Comparison of ENCODE assay signal across 21 cellular contexts in genomic region chr6:55756711-55757110, GRCh38.
DNase-seq lines count a peak whose midpoint lies in the region; ATAC-seq, FAIRE-seq and TF ChIP-seq lines count a peak whose summit lies in the region.
"Had no signal": no experiment of that assay in that cellular context is flagged by ENCODE, and none has a peak within 500 bp of the region (broad histone marks: within the 10 kb centered on the region; RNA-seq: fewer than 3 reads in every experiment).

No MANE protein-coding gene starts in this region.

- no peaks in the 10 kb centered on the region for H4K20me1 ChIP-seq in keratinocyte (ENCODE audit: control insufficient read depth, extremely low read depth, insufficient read depth, low read length)
- H4K20me1 ChIP-seq: BLaER1 treated with 17β-estradiol and CSF1 and Interleukin-3, amounts not matched to agents 10 nM and 100 nM had no signal

- dilution Hi-C loops in keratinocyte (cut with MboI; ENCODE audit: extremely low pct_ligation_motif_present, low sequenced_read_pairs), result no loop called here

- peaks cover 44% of the 10 kb centered on the region for H3K4me1 Mint-ChIP-seq in MCF 10A (ENCODE audit: insufficient read depth, unreplicated experiment)
- H3K4me1 Mint-ChIP-seq: CD4-positive, alpha-beta memory T cell had no signal

- peaks cover 7% of the 10 kb centered on the region for H3K36me3 Mint-ChIP-seq in MCF 10A (ENCODE audit: insufficient read depth, unreplicated experiment)
- H3K36me3 Mint-ChIP-seq: CD4-positive, alpha-beta memory T cell; IgD-negative memory B cell had no signal

- H3K9me3 ChIP-seq in breast epithelium (no peaks in the 10 kb centered on the region), keratinocyte (ENCODE audit: control insufficient read depth, low read depth, low read length) (no peaks in the 10 kb centered on the region)
- H3K9me3 ChIP-seq: BLaER1 treated with 17β-estradiol and CSF1 and Interleukin-3, amounts not matched to agents 10 nM and 100 nM had no signal

- DNase-seq in MCF 10A (ENCODE audit: unreplicated experiment), result peak; percentile 58
- no peak for DNase-seq in breast epithelium (ENCODE audit: low spot score in 2 of 2)
- DNase-seq in choroid plexus epithelial cell (ENCODE audit: low read depth), result peak; percentile 20
- DNase-seq in keratinocyte (ENCODE audit: low read depth, low spot score), result no peak
- DNase-seq in GM19240 (ENCODE audit: insufficient read length, low spot score), result no peak
- no peak for DNase-seq in NCI-H2029 (lab: John Stamatoyannopoulos, UW)
- DNase-seq: ACHN; CD4-positive, alpha-beta memory T cell; DND-41; NCI-H1694; NCI-H2081 treated with DMSO at 0.1 percent for 48 hours; NCI-H2171 treated with DMSO at 0.1 percent for 48 hours; NCI-H526; SHP77 had no signal

- H3K36me3 ChIP-seq in breast epithelium (no peaks in the 10 kb centered on the region), keratinocyte (ENCODE audit: control insufficient read depth in 2 of 2, extremely low read depth in 1 of 2, insufficient read depth in 2 of 2, low read length in 2 of 2) (no peaks in the 10 kb centered on the region)
- H3K36me3 ChIP-seq: BLaER1 treated with 17β-estradiol and CSF1 and Interleukin-3, amounts not matched to agents 10 nM and 100 nM had no signal

- H3K4me3 ChIP-seq in breast epithelium (no peak overlapping the region), choroid plexus epithelial cell (ENCODE audit: low read depth, low read length) (no peak overlapping the region), keratinocyte (ENCODE audit: control insufficient read depth in 2 of 3, extremely low read depth in 1 of 3, insufficient read depth in 2 of 3, low read depth in 1 of 3, low read length in 3 of 3) (no peak overlapping the region)
- H3K4me3 ChIP-seq: BLaER1 treated with 17β-estradiol and CSF1 and Interleukin-3, amounts not matched to agents 10 nM and 100 nM; SK-N-MC had no signal

- peak; percentile 5 for FAIRE-seq in keratinocyte (lab: Jason Lieb, UNC)
- FAIRE-seq: GM12891 had no signal

- no peaks in the 10 kb centered on the region for H3K9me1 ChIP-seq in keratinocyte (ENCODE audit: control insufficient read depth, extremely low read depth, insufficient read depth, low read length)

- no TSS peak for BruUV-seq in MCF 10A (replicated peaks; lab: Mats Ljungman, UMichigan)

- ATAC-seq in HG02852 (IDR thresholded peaks at IDR 0.05; ENCODE audit: unreplicated experiment), result no peak
- ATAC-seq in activated CD4-positive, CD25-positive, alpha-beta regulatory T cell treated with anti-CD3 and anti-CD28 coated beads, Interleukin-2, amount 50 U/mL, for 24 hours, result no peak

- peak overlapping the region; percentile 94 for H3K27ac Mint-ChIP-seq in MCF 10A (ENCODE audit: low read depth, unreplicated experiment)
- H3K27ac Mint-ChIP-seq: CD4-positive, alpha-beta memory T cell; IgD-negative memory B cell had no signal

- H3K4me3 Mint-ChIP-seq in MCF 10A (ENCODE audit: unreplicated experiment), result no peak overlapping the region
- H3K4me3 Mint-ChIP-seq: CD4-positive, alpha-beta memory T cell; IgD-negative memory B cell had no signal

- intact Hi-C loops in MCF 10A (cut with micrococcal nuclease), result loop anchor here (5.0 to 10.0 kb wide), 3 partner anchors 111 to 126 kb away; no protein-coding TSS in a partner anchor
- intact Hi-C loops in breast epithelium (cut with DNase I; ENCODE audit: low total_unique reads), result no loop called here

- H3K27me3 Mint-ChIP-seq in MCF 10A (ENCODE audit: insufficient read depth, unreplicated experiment), result no peaks in the 10 kb centered on the region
- H3K27me3 Mint-ChIP-seq: CD4-positive, alpha-beta memory T cell; IgD-negative memory B cell had no signal

- peaks cover 7% of the 10 kb centered on the region for H3K9me3 Mint-ChIP-seq in MCF 10A (ENCODE audit: unreplicated experiment)

- H3K79me2 ChIP-seq in keratinocyte (ENCODE audit: control insufficient read depth, insufficient read depth, low read length), result no peaks in the 10 kb centered on the region

- POLR2A ChIA-PET in MCF 10A (lab: Yijun Ruan, JAX), result interaction anchor here (0.6 to 3.6 kb wide), 2 partner anchors 126 to 1538 kb away, joined by 3 to 24 read pairs; no protein-coding TSS in a partner anchor

- H3K4me1 ChIP-seq in breast epithelium (no peaks in the 10 kb centered on the region), keratinocyte (ENCODE audit: control insufficient read depth, extremely low read depth, insufficient read depth, low read length) (peaks cover 8% of the 10 kb centered on the region)
- H3K4me1 ChIP-seq: BLaER1 treated with 17β-estradiol and CSF1 and Interleukin-3, amounts not matched to agents 10 nM and 100 nM had no signal

- no peak overlapping the region for H3K9ac ChIP-seq in keratinocyte (ENCODE audit: control insufficient read depth, extremely low read depth, insufficient read depth, low read length)
- H3K9ac ChIP-seq: BLaER1 treated with 17β-estradiol and CSF1 and Interleukin-3, amounts not matched to agents 10 nM and 100 nM had no signal

- TF ChIP-seq CTCF in MCF 10A (IDR thresholded peaks at IDR 0.05; ENCODE audit: unreplicated experiment) (no peak), breast epithelium (IDR thresholded peaks at IDR 0.05) (no peak), choroid plexus epithelial cell (conservative IDR thresholded peaks at IDR 0.05; ENCODE audit: low read depth, low read length) (no peak), keratinocyte (optimal IDR thresholded peaks at IDR 0.05 in 1 of 3, IDR thresholded peaks at IDR 0.05 in 1 of 3, conservative IDR thresholded peaks at IDR 0.05 in 1 of 3; ENCODE audit: extremely low read depth in 1 of 3, insufficient read depth in 2 of 3, low read length in 3 of 3) (no peak)

- TF ChIP-seq POLR2A in breast epithelium (IDR thresholded peaks at IDR 0.05), result no peak

- no peak overlapping the region for H3K4me2 ChIP-seq in keratinocyte (ENCODE audit: control insufficient read depth, extremely low read depth, insufficient read depth, low read depth, low read length)
- H3K4me2 ChIP-seq: BLaER1 treated with 17β-estradiol and CSF1 and Interleukin-3, amounts not matched to agents 10 nM and 100 nM had no signal

- CTCF ChIA-PET in MCF 10A (lab: Yijun Ruan, JAX), result no interaction called here

- H3K27me3 ChIP-seq in breast epithelium, result no peaks in the 10 kb centered on the region
- H3K27me3 ChIP-seq in keratinocyte (ENCODE audit: control insufficient read depth, extremely low read depth, insufficient read depth, low read length), result no peaks in the 10 kb centered on the region
- H3K27me3 ChIP-seq: BLaER1 treated with 17β-estradiol and CSF1 and Interleukin-3, amounts not matched to agents 10 nM and 100 nM had no signal

- H2AFZ ChIP-seq in keratinocyte (ENCODE audit: control insufficient read depth, low read length), result no peak overlapping the region

- H3K27ac ChIP-seq in breast epithelium, result peak overlapping the region in 1 of 2 donors; percentile 59
- H3K27ac ChIP-seq in keratinocyte (ENCODE audit: control insufficient read depth, insufficient read depth, low read length), result no peak overlapping the region
- H3K27ac ChIP-seq: 22Rv1; BLaER1 treated with 17β-estradiol and CSF1 and Interleukin-3, amounts not matched to agents 10 nM and 100 nM; SK-N-MC had no signal

Comparison
In these comparisons a context has a peak if more than half of its experiments do, and no peak if none do; other contexts are left out.
1. DNase-seq: peak in MCF 10A (single experiment) and choroid plexus epithelial cell (single experiment); none in breast epithelium (0 of 2), keratinocyte (single experiment), GM19240 (single experiment) and NCI-H2029 (single experiment).